In the genomic region with DNA sequence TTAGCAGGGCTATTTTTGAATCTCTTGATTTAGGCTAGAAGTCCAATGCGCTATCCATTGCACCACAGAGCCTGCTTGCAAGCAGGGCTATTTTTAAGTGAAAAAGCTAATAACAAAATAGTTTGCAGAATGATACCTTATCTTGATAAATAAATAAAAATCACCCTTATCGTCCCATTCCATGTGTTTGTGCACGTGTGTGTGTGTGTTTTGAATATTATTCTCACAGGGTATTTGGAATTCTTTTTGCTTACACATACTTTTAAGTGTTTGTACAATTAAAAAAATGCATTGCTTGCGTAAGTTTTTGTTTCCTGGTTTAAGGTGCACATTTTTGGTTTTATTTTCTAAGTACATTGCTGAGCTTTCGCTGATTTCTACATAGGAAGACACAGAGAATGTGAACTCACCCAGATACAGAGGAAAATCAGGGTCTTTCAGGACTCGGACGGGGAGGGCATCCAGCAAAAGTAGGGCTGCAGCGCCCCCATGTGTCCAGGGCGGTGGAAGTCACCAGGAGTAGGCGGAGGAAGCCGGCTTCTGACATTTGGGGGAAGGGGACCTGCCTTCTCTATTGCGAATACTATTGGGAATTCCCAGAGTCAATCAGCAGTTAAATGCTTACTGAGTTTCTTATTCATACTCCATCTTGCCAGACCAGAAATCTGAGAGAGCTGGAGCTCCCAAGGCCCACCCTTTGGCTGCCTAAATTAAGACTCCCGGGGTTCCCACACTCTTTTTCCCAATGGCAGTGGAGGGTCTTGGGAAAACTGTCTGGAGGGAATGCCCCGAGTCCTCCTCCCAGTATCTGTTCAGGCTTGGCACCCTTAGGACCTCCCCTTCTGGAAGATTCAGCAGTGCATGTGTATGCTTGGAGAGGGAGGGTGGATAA, we compare ENCODE assay signal across 8 cellular contexts. TPM values are rescaled to one million over a fixed set of nuclear protein-coding genes. Genes with fewer than 3 reads are reported as not detected.
A peak's percentile ranks its signal among the peaks of the same experiment; 100 is the strongest.
DNase-seq lines count a peak whose midpoint lies in the region; FAIRE-seq lines count a peak whose summit lies in the region.

No MANE protein-coding gene starts in this region.

- FAIRE-seq in frontal cortex (lab: Jason Lieb, UNC) = no peak

- H3K4me1 ChIP-seq in SJSA1 (replicated peaks) = peaks cover 24% of the 10 kb centered on the region

- H3K9me3 ChIP-seq in SJSA1 (replicated peaks) = no peaks in the 10 kb centered on the region

- no peaks in the 10 kb centered on the region for H3K36me3 ChIP-seq in SJSA1

- H3K27ac ChIP-seq in SJSA1 = no peak overlapping the region

- no peak overlapping the region for H3K4me3 ChIP-seq in SJSA1

- H3K27me3 ChIP-seq in SJSA1 (replicated peaks) = no peaks in the 10 kb centered on the region

- DNase-seq in Ammon's horn (ENCODE audit: low spot score) (peak; percentile 85), GM19240 (ENCODE audit: insufficient read length, low spot score) (peak; percentile 51), Kasumi-1 (lab: John Stamatoyannopoulos, UW) (peak; percentile 68 to 73), SJSA1 (ENCODE audit: low read depth in 1 of 2, low spot score in 2 of 2) (peak; percentile 74 to 85), frontal cortex (ENCODE audit: low spot score in 2 of 2) (peak; percentile 24 to 57), occipital lobe (lab: John Stamatoyannopoulos, UW) (peak; percentile 48), superior temporal gyrus (ENCODE audit: extremely low spot score) (peak; percentile 88)
- DNase-seq in activated gamma-delta T cell treated with anti-CD3 and anti-CD28 coated beads, Interleukin-2, amount 50 U/mL, for 16 hours (ENCODE audit: low read depth) = peak; percentile 85

RNA-seq across cellular contexts. Expression of a gene that starts 27.2 kb away (rescaled TPM):
- total RNA-seq in SJSA1 (2014; rRNA removed; shearing (Covaris generic)) = 0.56 TPM in 1 of 2 replicates, not detected in the other
- total RNA-seq in frontal cortex (161 TPM), occipital lobe (228 TPM)

Comparison
In these comparisons a context has a peak if more than half of its experiments do, and no peak if none do; other contexts are left out.
1. RNA of a gene that starts 27.2 kb away (total RNA-seq): 228 TPM in occipital lobe (single experiment) and 161 TPM in frontal cortex (single experiment); 0.56 TPM in SJSA1; every median in the first group is over 100 times any median in the second.
2. Peak in every context shown above with its lines, with median percentiles within 50 percentile points of each other: DNase-seq.